19 cellular contexts compared by ENCODE assay signal in genomic region chr10:96918214-96919002, GRCh38.
A peak's percentile ranks its signal among the peaks of the same experiment; 100 is the strongest.
DNase-seq lines count a peak whose midpoint lies in the region; ATAC-seq and TF ChIP-seq lines count a peak whose summit lies in the region.
"Had no signal": no experiment of that assay in that cellular context is flagged by ENCODE, and none has a peak within 500 bp of the region (broad histone marks: within the 10 kb centered on the region; RNA-seq: fewer than 3 reads in every experiment).

No MANE protein-coding gene starts in this region.

- H3K27ac ChIP-seq in right atrium auricular region (peak overlapping the region in 1 of 2 donors; percentile 30), uterus (no peak overlapping the region)

- H3K4me1 Mint-ChIP-seq in activated CD8-positive, alpha-beta T cell treated with anti-CD3 and anti-CD28 coated beads for 36 hours (ENCODE audit: low read depth) = peaks cover 52% of the 10 kb centered on the region
- H3K4me1 Mint-ChIP-seq in stimulated activated memory B cell treated with anti-CD40 and anti-IgM and Interleukin-4, amounts not matched to agents 10 μg/mL and 1 μg/mL and 100 μg/mL, for 72 hours = peaks cover 43% of the 10 kb centered on the region

- POLR2A ChIA-PET in activated CD8-positive, alpha-beta T cell treated with anti-CD3 and anti-CD28 coated beads for 36 hours (lab: Charles Lee) = no interaction called here

- H3K27ac Mint-ChIP-seq in activated CD8-positive, alpha-beta T cell treated with anti-CD3 and anti-CD28 coated beads for 36 hours = peak overlapping the region; percentile 70
- peak overlapping the region; percentile 15 for H3K27ac Mint-ChIP-seq in stimulated activated memory B cell treated with anti-CD40 and anti-IgM and Interleukin-4, amounts not matched to agents 10 μg/mL and 1 μg/mL and 100 μg/mL, for 72 hours

- no peaks in the 10 kb centered on the region for H3K27me3 Mint-ChIP-seq in activated CD8-positive, alpha-beta T cell treated with anti-CD3 and anti-CD28 coated beads for 36 hours
- H3K27me3 Mint-ChIP-seq in stimulated activated memory B cell treated with anti-CD40 and anti-IgM and Interleukin-4, amounts not matched to agents 10 μg/mL and 1 μg/mL and 100 μg/mL, for 72 hours = no peaks in the 10 kb centered on the region

- CTCF ChIA-PET in activated CD8-positive, alpha-beta T cell treated with anti-CD3 and anti-CD28 coated beads for 36 hours (lab: Charles Lee) = interaction anchor here (1.7 kb wide), 1 partner anchor 10 kb away, joined by 4 read pairs; no protein-coding TSS in a partner anchor

- DNase-seq in Right ventricle myocardium superior = no peak
- DNase-seq in right atrium auricular region (ENCODE audit: low spot score) = no peak
- DNase-seq in activated CD8-positive, alpha-beta T cell treated with anti-CD3 and anti-CD28 coated beads for 36 hours = no peak
- peak; percentile 11 for DNase-seq in iris pigment epithelial cell (ENCODE audit: low read depth)
- DNase-seq in uterus = no peak
- no peak for DNase-seq in AG08396 (ENCODE audit: low spot score)
- DNase-seq: activated CD4-positive, CD25-positive, alpha-beta regulatory T cell treated with anti-CD3 and anti-CD28 coated beads, Interleukin-2, amount 50 U/mL, for 72 hours; activated gamma-delta T cell treated with Interleukin-2 at 50 U/mL for 16 hours; DMS53; glutamatergic neuron; KG1; NCI-H2029; NCI-H446 treated with DMSO at 0.1 percent for 48 hours; stimulated activated CD4-positive, alpha-beta T cell treated with anti-CD3 and anti-CD28 coated beads, Interleukin-4, amount 100 ng/mL, for 24 hours had no signal

- TF ChIP-seq POLR2A in uterus (IDR thresholded peaks at IDR 0.05) = no peak

- no peak overlapping the region for H3K4me3 ChIP-seq in right atrium auricular region
- no peak overlapping the region for H3K4me3 ChIP-seq in uterus
- H3K4me3 ChIP-seq: smooth muscle cell had no signal

- no peak overlapping the region for H3K4me3 Mint-ChIP-seq in activated CD8-positive, alpha-beta T cell treated with anti-CD3 and anti-CD28 coated beads for 36 hours
- no peak overlapping the region for H3K4me3 Mint-ChIP-seq in stimulated activated memory B cell treated with anti-CD40 and anti-IgM and Interleukin-4, amounts not matched to agents 10 μg/mL and 1 μg/mL and 100 μg/mL, for 72 hours
- H3K4me3 Mint-ChIP-seq: nephron had no signal

- ATAC-seq in Right ventricle myocardium superior (ENCODE audit: poor library complexity) = peak; percentile 63
- ATAC-seq in activated CD8-positive, alpha-beta T cell treated with anti-CD3 and anti-CD28 coated beads for 36 hours = no peak
- no peak for ATAC-seq in stimulated activated memory B cell treated with anti-CD40 and anti-IgM and Interleukin-4, amounts not matched to agents 10 μg/mL and 1 μg/mL and 100 μg/mL, for 72 hours
- ATAC-seq in GM18870 (IDR thresholded peaks at IDR 0.05; ENCODE audit: unreplicated experiment) = no peak
- ATAC-seq: SK-N-SH treated with all-trans-retinoic acid at 6 μM for 48 hours had no signal

- no peaks in the 10 kb centered on the region for H3K36me3 ChIP-seq in right atrium auricular region
- H3K36me3 ChIP-seq in uterus = no peaks in the 10 kb centered on the region

- intact Hi-C loops in Right ventricle myocardium superior (cut with DNase I) (no loop called here), uterus (cut with DNase I; ENCODE audit: low total_unique reads) (no loop called here)
- intact Hi-C loops in activated CD8-positive, alpha-beta T cell treated with anti-CD3 and anti-CD28 coated beads for 36 hours (cut with micrococcal nuclease) = no loop called here

- H3K9me3 ChIP-seq in right atrium auricular region = no peaks in the 10 kb centered on the region
- H3K9me3 ChIP-seq in uterus = no peaks in the 10 kb centered on the region

- H3K36me3 Mint-ChIP-seq in activated CD8-positive, alpha-beta T cell treated with anti-CD3 and anti-CD28 coated beads for 36 hours (ENCODE audit: low read depth) = peaks cover 42% of the 10 kb centered on the region
- H3K36me3 Mint-ChIP-seq in stimulated activated memory B cell treated with anti-CD40 and anti-IgM and Interleukin-4, amounts not matched to agents 10 μg/mL and 1 μg/mL and 100 μg/mL, for 72 hours = peaks cover 38% of the 10 kb centered on the region

- TF ChIP-seq CTCF in right atrium auricular region (IDR thresholded peaks at IDR 0.05) (no peak), uterus (IDR thresholded peaks at IDR 0.05) (no peak)
- TF ChIP-seq CTCF in activated CD8-positive, alpha-beta T cell treated with anti-CD3 and anti-CD28 coated beads for 36 hours (IDR thresholded peaks at IDR 0.05) = no peak

- no peaks in the 10 kb centered on the region for H3K9me3 Mint-ChIP-seq in activated CD8-positive, alpha-beta T cell treated with anti-CD3 and anti-CD28 coated beads for 36 hours
- H3K9me3 Mint-ChIP-seq in stimulated activated memory B cell treated with anti-CD40 and anti-IgM and Interleukin-4, amounts not matched to agents 10 μg/mL and 1 μg/mL and 100 μg/mL, for 72 hours = peaks cover 2% of the 10 kb centered on the region

- H3K27me3 ChIP-seq in right atrium auricular region = no peaks in the 10 kb centered on the region
- H3K27me3 ChIP-seq in uterus = no peaks in the 10 kb centered on the region

- H3K4me1 ChIP-seq in right atrium auricular region (peaks cover 0 to 9% of the 10 kb centered on the region in 2 donors), uterus (no peaks in the 10 kb centered on the region)
